In the genomic region with DNA sequence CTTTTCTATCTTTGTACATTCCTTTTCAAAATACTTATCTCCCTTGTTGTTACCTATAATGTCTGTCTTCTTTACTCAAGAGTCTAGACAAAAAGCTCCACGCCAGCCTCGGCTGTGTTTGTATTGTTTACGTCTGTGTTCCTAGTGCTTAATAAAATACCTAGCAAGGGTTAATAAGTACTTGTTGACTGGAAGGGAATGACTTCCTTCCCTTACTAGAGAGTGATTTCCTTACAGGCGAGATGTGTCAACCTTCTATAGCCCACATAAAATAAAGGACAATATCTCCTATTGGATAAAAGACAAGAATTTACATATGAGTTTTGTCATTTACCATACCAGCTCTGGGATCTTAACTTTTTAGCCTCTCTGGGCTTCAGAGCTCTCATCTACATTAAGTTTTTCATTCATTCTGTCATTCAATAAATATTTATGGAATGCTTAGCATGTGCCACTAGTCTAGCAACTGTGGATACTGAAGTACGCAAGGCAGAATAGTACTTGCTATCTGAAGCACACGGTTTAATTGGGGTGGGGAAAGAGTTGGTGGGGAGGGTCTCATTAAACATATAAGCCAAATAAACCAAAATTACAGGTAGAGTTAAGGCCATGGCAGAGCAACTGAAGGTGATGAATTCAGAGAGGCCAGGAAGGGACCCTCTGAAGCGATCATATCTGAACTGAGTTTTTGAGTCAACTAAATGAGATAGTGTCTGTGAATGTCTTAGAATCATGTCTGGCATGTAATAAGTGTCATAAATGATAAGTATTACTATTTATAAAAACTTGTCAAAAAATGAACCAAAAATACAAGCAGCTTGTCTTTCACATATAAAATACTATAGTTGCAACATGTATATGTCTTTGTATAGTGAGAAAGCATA, we compare ENCODE assay signal across 21 cellular contexts.
DNase-seq lines count a peak whose midpoint lies in the region; ATAC-seq, FAIRE-seq and TF ChIP-seq lines count a peak whose summit lies in the region.
"Had no signal": no experiment of that assay in that cellular context is flagged by ENCODE, and none has a peak within 500 bp of the region (broad histone marks: within the 10 kb centered on the region; RNA-seq: fewer than 3 reads in every experiment).

No MANE protein-coding gene starts in this region.

- no peaks in the 10 kb centered on the region for H3K27me3 ChIP-seq in heart right ventricle
- H3K27me3 ChIP-seq in astrocyte (ENCODE audit: insufficient read depth, low read length): no peaks in the 10 kb centered on the region
- H3K27me3 ChIP-seq in upper lobe of right lung: no peaks in the 10 kb centered on the region
- H3K27me3 ChIP-seq: neutrophil, tibial nerve had no signal

- TF ChIP-seq CTCF in heart right ventricle (IDR thresholded peaks at IDR 0.05) (no peak), astrocyte (IDR thresholded peaks at IDR 0.05; ENCODE audit: insufficient read depth, low read depth, low read length) (no peak), upper lobe of right lung (IDR thresholded peaks at IDR 0.05) (no peak)

- H3K36me3 Mint-ChIP-seq in astrocyte (ENCODE audit: low read depth, unreplicated experiment): no peaks in the 10 kb centered on the region
- H3K36me3 Mint-ChIP-seq in activated naive CD8-positive, alpha-beta T cell treated with anti-CD3 and anti-CD28 coated beads for 36 hours: no peaks in the 10 kb centered on the region
- H3K36me3 Mint-ChIP-seq: activated naive CD4-positive, alpha-beta T cell treated with anti-CD3 and anti-CD28 coated beads, Interleukin-2, amount 50 U/mL, for 72 hours; WTC11 had no signal

- H2AFZ ChIP-seq in astrocyte (ENCODE audit: low read depth, low read length): peak overlapping the region; percentile 11

- H3K4me1 ChIP-seq in heart right ventricle (peaks cover 0 to 22% (median 12%) of the 10 kb centered on the region in 9 donors), astrocyte (ENCODE audit: insufficient read depth, low read length) (peaks cover 7% of the 10 kb centered on the region), upper lobe of right lung (peaks cover 12% of the 10 kb centered on the region)

- DNase-seq in heart right ventricle (no peak), Right ventricle myocardium inferior (ENCODE audit: missing footprints) (no peak), astrocyte (ENCODE audit: low read depth) (peak; percentile 64), kidney glomerular epithelial cell (lab: John Stamatoyannopoulos, UW) (peak; percentile 39), upper lobe of right lung (no peak), HuH-7 (ENCODE audit: low spot score) (no peak)
- DNase-seq in activated naive CD8-positive, alpha-beta T cell treated with anti-CD3 and anti-CD28 coated beads for 36 hours: no peak
- DNase-seq: activated T-cell treated with anti-CD3 and anti-CD28 coated beads, Interleukin-2, amount 50 U/mL, for 72 hours; kidney; mucosa of descending colon; NCI-H1048; NCI-H2081 treated with DMSO at 0.1 percent for 48 hours; right cardiac atrium; SHP77 treated with DMSO at 0.1 percent for 48 hours; stimulated activated naive CD4-positive, alpha-beta T cell treated with Interleukin-2 at 50 U/mL for 16 hours had no signal

- no peaks in the 10 kb centered on the region for H3K36me3 ChIP-seq in heart right ventricle
- H3K36me3 ChIP-seq in astrocyte (ENCODE audit: insufficient read depth, low read length): no peaks in the 10 kb centered on the region
- no peaks in the 10 kb centered on the region for H3K36me3 ChIP-seq in upper lobe of right lung
- H3K36me3 ChIP-seq: neutrophil, tibial nerve had no signal

- H3K4me3 ChIP-seq in heart right ventricle: no peak overlapping the region
- H3K4me3 ChIP-seq in astrocyte (ENCODE audit: insufficient read depth, low read depth, low read length): no peak overlapping the region
- no peak overlapping the region for H3K4me3 ChIP-seq in upper lobe of right lung
- H3K4me3 ChIP-seq: mucosa of descending colon, tibial nerve had no signal

- intact Hi-C loops in heart right ventricle (cut with DNase I): no loop called here
- intact Hi-C loops in Right ventricle myocardium inferior (cut with DNase I): no loop called here
- intact Hi-C loops in upper lobe of right lung (cut with DNase I): no loop called here

- H3K27ac ChIP-seq in heart right ventricle: peak overlapping the region in 1 of 10 donors; percentile 0
- peak overlapping the region; percentile 35 for H3K27ac ChIP-seq in astrocyte (ENCODE audit: low read depth, low read length)
- no peak overlapping the region for H3K27ac ChIP-seq in upper lobe of right lung
- H3K27ac ChIP-seq: neutrophil, tibial nerve had no signal

- no peaks in the 10 kb centered on the region for H3K79me2 ChIP-seq in astrocyte (ENCODE audit: insufficient read depth, low read length)

- H3K9me3 ChIP-seq in heart right ventricle (no peaks in the 10 kb centered on the region), astrocyte (ENCODE audit: insufficient read depth, low read depth, low read length) (no peaks in the 10 kb centered on the region), upper lobe of right lung (no peaks in the 10 kb centered on the region)
- H3K9me3 ChIP-seq: mucosa of descending colon, neutrophil, tibial nerve had no signal

- no peaks in the 10 kb centered on the region for H4K20me1 ChIP-seq in astrocyte (ENCODE audit: insufficient read depth, low read length)

- H3K27me3 Mint-ChIP-seq in astrocyte (ENCODE audit: low read depth, unreplicated experiment): peaks cover 4% of the 10 kb centered on the region
- no peaks in the 10 kb centered on the region for H3K27me3 Mint-ChIP-seq in activated naive CD8-positive, alpha-beta T cell treated with anti-CD3 and anti-CD28 coated beads for 36 hours

- peaks cover 10% of the 10 kb centered on the region for H3K4me1 Mint-ChIP-seq in astrocyte (ENCODE audit: low read depth, unreplicated experiment)
- no peaks in the 10 kb centered on the region for H3K4me1 Mint-ChIP-seq in activated naive CD8-positive, alpha-beta T cell treated with anti-CD3 and anti-CD28 coated beads for 36 hours
- H3K4me1 Mint-ChIP-seq: WTC11 had no signal

- no peaks in the 10 kb centered on the region for H3K9me3 Mint-ChIP-seq in astrocyte (ENCODE audit: unreplicated experiment)
- H3K9me3 Mint-ChIP-seq in activated naive CD8-positive, alpha-beta T cell treated with anti-CD3 and anti-CD28 coated beads for 36 hours: no peaks in the 10 kb centered on the region
- H3K9me3 Mint-ChIP-seq: activated naive CD4-positive, alpha-beta T cell treated with anti-CD3 and anti-CD28 coated beads, Interleukin-2, amount 50 U/mL, for 72 hours; activated T-cell treated with anti-CD3 and anti-CD28 coated beads, Interleukin-2, amount 50 U/mL, for 72 hours; WTC11 had no signal

- ATAC-seq in heart right ventricle: peak in 5 of 8 donors; percentile 37 to 62 (median 43)
- no peak for ATAC-seq in Right ventricle myocardium inferior
- ATAC-seq in upper lobe of right lung: peak; percentile 57
- no peak for ATAC-seq in GM18868 (IDR thresholded peaks at IDR 0.05; ENCODE audit: unreplicated experiment)
- ATAC-seq: activated naive CD4-positive, alpha-beta T cell treated with anti-CD3 and anti-CD28 coated beads, Interleukin-2, amount 50 U/mL, for 72 hours; activated T-cell treated with anti-CD3 and anti-CD28 coated beads, Interleukin-2, amount 50 U/mL, for 72 hours; right cardiac atrium; WTC11 had no signal

- no peak overlapping the region for H3K4me3 Mint-ChIP-seq in astrocyte (ENCODE audit: unreplicated experiment)
- H3K4me3 Mint-ChIP-seq in activated naive CD8-positive, alpha-beta T cell treated with anti-CD3 and anti-CD28 coated beads for 36 hours: no peak overlapping the region
- H3K4me3 Mint-ChIP-seq: activated T-cell treated with anti-CD3 and anti-CD28 coated beads, Interleukin-2, amount 50 U/mL, for 72 hours; WTC11 had no signal

- no peak overlapping the region for H3K9ac ChIP-seq in astrocyte (ENCODE audit: low read length)

- WGBS in heart right ventricle, 2 donors: 32 to 40% methylated on average over 7 of the region's 7 CpGs

- H3K27ac Mint-ChIP-seq in astrocyte (ENCODE audit: unreplicated experiment): peak overlapping the region; percentile 99
- no peak overlapping the region for H3K27ac Mint-ChIP-seq in activated naive CD8-positive, alpha-beta T cell treated with anti-CD3 and anti-CD28 coated beads for 36 hours
- H3K27ac Mint-ChIP-seq: activated naive CD4-positive, alpha-beta T cell treated with anti-CD3 and anti-CD28 coated beads, Interleukin-2, amount 50 U/mL, for 72 hours; activated T-cell treated with anti-CD3 and anti-CD28 coated beads, Interleukin-2, amount 50 U/mL, for 72 hours; WTC11 had no signal

- no peak for FAIRE-seq in astrocyte (lab: Jason Lieb, UNC)
- FAIRE-seq: bronchial epithelial cell, kidney had no signal

- H3K4me2 ChIP-seq in astrocyte (ENCODE audit: low read length): peak overlapping the region; percentile 65

Comparison
In these comparisons a context has a peak if more than half of its experiments do, and no peak if none do; other contexts are left out.
1. ATAC-seq: peak in heart right ventricle (5 of 8) and upper lobe of right lung (single experiment); none in Right ventricle myocardium inferior (single experiment) and GM18868 (single experiment).
2. DNase-seq: peak in astrocyte (single experiment) and kidney glomerular epithelial cell (single experiment); none in heart right ventricle (0 of 2), Right ventricle myocardium inferior (single experiment), upper lobe of right lung (single experiment), HuH-7 (single experiment) and activated naive CD8-positive, alpha-beta T cell treated with anti-CD3 and anti-CD28 coated beads for 36 hours (single experiment).